In genomic region chr3:38590521-38590920, GRCh38 we compare ENCODE assay signal across 21 cellular contexts. TPM values are rescaled to one million over a fixed set of nuclear protein-coding genes. Genes with fewer than 3 reads are reported as not detected.
DNase-seq lines count a peak whose midpoint lies in the region; ATAC-seq and TF ChIP-seq lines count a peak whose summit lies in the region.
"Had no signal": no experiment of that assay in that cellular context is flagged by ENCODE, and none has a peak within 500 bp of the region (broad histone marks: within the 10 kb centered on the region; RNA-seq: fewer than 3 reads in every experiment).

No MANE protein-coding gene starts in this region.

- no peak overlapping the region for H3K27ac ChIP-seq in vagina
- H3K27ac ChIP-seq: SJCRH30 had no signal

- CTCF ChIA-PET in activated CD4-positive, alpha-beta memory T cell treated with anti-CD3 and anti-CD28 coated beads, Interleukin-2, amount 10 ng/mL, durations not matched to agents 7 days and 5 days (lab: Charles Lee): no interaction called here

- H3K9me3 Mint-ChIP-seq in activated CD4-positive, alpha-beta memory T cell treated with anti-CD3 and anti-CD28 coated beads, Interleukin-2, amount 10 ng/mL, durations not matched to agents 7 days and 5 days: no peaks in the 10 kb centered on the region
- H3K9me3 Mint-ChIP-seq: CD8-positive, alpha-beta memory T cell had no signal

- peaks cover 6% of the 10 kb centered on the region for H3K4me1 ChIP-seq in vagina
- H3K4me1 ChIP-seq: SJCRH30 had no signal

- no peak overlapping the region for H3K27ac Mint-ChIP-seq in activated CD4-positive, alpha-beta memory T cell treated with anti-CD3 and anti-CD28 coated beads, Interleukin-2, amount 10 ng/mL, durations not matched to agents 7 days and 5 days
- H3K27ac Mint-ChIP-seq: CD8-positive, alpha-beta memory T cell had no signal

- H3K36me3 ChIP-seq in vagina: no peaks in the 10 kb centered on the region

- no peak overlapping the region for H3K4me3 Mint-ChIP-seq in activated CD4-positive, alpha-beta memory T cell treated with anti-CD3 and anti-CD28 coated beads, Interleukin-2, amount 10 ng/mL, durations not matched to agents 7 days and 5 days
- H3K4me3 Mint-ChIP-seq: CD8-positive, alpha-beta memory T cell had no signal

- TF ChIP-seq POLR2A in vagina (IDR thresholded peaks at IDR 0.05) (no peak), erythroblast (IDR thresholded peaks at IDR 0.05; ENCODE audit: low read length) (no peak)

- DNase-seq in cardiac septum (ENCODE audit: low spot score) (peak; percentile 71), Right ventricle myocardium superior (no peak), left lobe of liver (ENCODE audit: low spot score) (peak; percentile 15), vagina (ENCODE audit: extremely low spot score in 2 of 2) (peak; percentile 46 to 82), erythroblast (lab: John Stamatoyannopoulos, UW) (no peak), GF-D8 (lab: John Stamatoyannopoulos, UW) (no peak)
- peak; percentile 3 for DNase-seq in activated CD4-positive, alpha-beta memory T cell treated with anti-CD3 and anti-CD28 coated beads, Interleukin-2, amount 10 ng/mL, durations not matched to agents 7 days and 5 days
- DNase-seq: ACHN; C1 segment of cervical spinal cord; CD8-positive, alpha-beta memory T cell; DMS53; EL; GOT3; MM.1S; NCI-H1092 treated with DMSO at 0.1 percent for 48 hours; NCI-H146; NCI-H2029 treated with DMSO at 0.1 percent for 48 hours; NCI-H345; NCI-H524 treated with DMSO at 0.1 percent for 48 hours; SJCRH30 had no signal

- ATAC-seq in Right ventricle myocardium superior (ENCODE audit: poor library complexity): no peak
- no peak for ATAC-seq in left lobe of liver
- ATAC-seq: HCT116 had no signal

- no peaks in the 10 kb centered on the region for H3K36me3 Mint-ChIP-seq in activated CD4-positive, alpha-beta memory T cell treated with anti-CD3 and anti-CD28 coated beads, Interleukin-2, amount 10 ng/mL, durations not matched to agents 7 days and 5 days (ENCODE audit: low read depth)
- H3K36me3 Mint-ChIP-seq: CD8-positive, alpha-beta memory T cell had no signal

- POLR2A ChIA-PET in activated CD4-positive, alpha-beta memory T cell treated with anti-CD3 and anti-CD28 coated beads, Interleukin-2, amount 10 ng/mL, durations not matched to agents 7 days and 5 days (lab: Charles Lee): no interaction called here

- no peaks in the 10 kb centered on the region for H3K9me3 ChIP-seq in vagina
- H3K9me3 ChIP-seq: SJCRH30 had no signal

- H3K4me1 Mint-ChIP-seq in activated CD4-positive, alpha-beta memory T cell treated with anti-CD3 and anti-CD28 coated beads, Interleukin-2, amount 10 ng/mL, durations not matched to agents 7 days and 5 days: no peaks in the 10 kb centered on the region
- H3K4me1 Mint-ChIP-seq: CD8-positive, alpha-beta memory T cell had no signal

- intact Hi-C loops in cardiac septum (cut with DNase I): no loop called here
- intact Hi-C loops in Right ventricle myocardium superior (cut with DNase I): no loop called here
- intact Hi-C loops in vagina (cut with DNase I): no loop called here

- H3K27me3 Mint-ChIP-seq in activated CD4-positive, alpha-beta memory T cell treated with anti-CD3 and anti-CD28 coated beads, Interleukin-2, amount 10 ng/mL, durations not matched to agents 7 days and 5 days: peaks cover 20% of the 10 kb centered on the region

- TF ChIP-seq CTCF in vagina (IDR thresholded peaks at IDR 0.05): no peak

- no peaks in the 10 kb centered on the region for H3K27me3 ChIP-seq in vagina
- H3K27me3 ChIP-seq: SJCRH30 had no signal

- no peak overlapping the region for H3K4me3 ChIP-seq in vagina
- H3K4me3 ChIP-seq: SJCRH30 had no signal

RNA-seq across cellular contexts. Expression of gene SCN5A, which starts 59.0 kb away (rescaled TPM):
- 166 TPM for total RNA-seq in cardiac septum
- total RNA-seq in Right ventricle myocardium superior: 162 TPM
- total RNA-seq in activated CD4-positive, alpha-beta memory T cell treated with anti-CD3 and anti-CD28 coated beads, Interleukin-2, amount 10 ng/mL, durations not matched to agents 7 days and 5 days: under 1 TPM in 1 of 2 experiments, not detected in 1; 0.10 TPM
- total RNA-seq in left lobe of liver: 0.05 TPM
- 9.3 TPM for total RNA-seq in vagina

Comparison
In these comparisons a context has a peak if more than half of its experiments do, and no peak if none do; other contexts are left out.
1. DNase-seq: peak in cardiac septum (single experiment), activated CD4-positive, alpha-beta memory T cell treated with anti-CD3 and anti-CD28 coated beads, Interleukin-2, amount 10 ng/mL, durations not matched to agents 7 days and 5 days (single experiment), left lobe of liver (single experiment) and vagina (2 of 2); none in Right ventricle myocardium superior (single experiment), erythroblast (0 of 2) and GF-D8 (single experiment).
2. RNA of gene SCN5A, which starts 59.0 kb away (total RNA-seq): 166 TPM in cardiac septum (single experiment) and 162 TPM in Right ventricle myocardium superior (single experiment); 9.3 TPM in vagina (single experiment), 0.10 TPM in activated CD4-positive, alpha-beta memory T cell treated with anti-CD3 and anti-CD28 coated beads, Interleukin-2, amount 10 ng/mL, durations not matched to agents 7 days and 5 days and 0.05 TPM in left lobe of liver (single experiment); every median in the first group is over 10 times any median in the second.